ENCODE assay signal across 25 cellular contexts in genomic region chr9:14127656-14128055, GRCh38.
A peak's percentile ranks its signal among the peaks of the same experiment; 100 is the strongest.
DNase-seq lines count a peak whose midpoint lies in the region; ATAC-seq, FAIRE-seq and TF ChIP-seq lines count a peak whose summit lies in the region.
"Had no signal": no experiment of that assay in that cellular context is flagged by ENCODE, and none has a peak within 500 bp of the region (broad histone marks: within the 10 kb centered on the region; RNA-seq: fewer than 3 reads in every experiment).

No MANE protein-coding gene starts in this region.

- H3K9me1 ChIP-seq in endothelial cell of umbilical vein (replicated peaks; ENCODE audit: control insufficient read depth, extremely low read depth, insufficient read depth, low read length) = peaks cover 2% of the 10 kb centered on the region

- WGBS in SK-N-SH (ENCODE audit: low lambda C conversion rate) = 67% methylated on average over 1 of the region's 1 CpG

- POLR2A ChIA-PET in SK-N-SH (lab: Yijun Ruan, JAX) (no interaction called here), endothelial cell of umbilical vein (lab: Charles Lee) (interaction anchor here (0.6 kb wide), 1 partner anchor 697 kb away, joined by 10 read pairs; no protein-coding TSS in a partner anchor)

- H3K9me2 ChIP-seq in SK-N-SH (no peaks in the 10 kb centered on the region), GM23338 (ENCODE audit: insufficient read depth) (no peaks in the 10 kb centered on the region)

- intact Hi-C loops in endothelial cell of umbilical vein (cut with micrococcal nuclease) = no loop called here

- H3K4me3 ChIP-seq in SK-N-SH (ENCODE audit: low read depth in 2 of 2, low read length in 1 of 2) = no peak overlapping the region
- H3K4me3 ChIP-seq in endothelial cell of umbilical vein (replicated peaks in 1 of 3; ENCODE audit: insufficient read depth in 1 of 3, low read depth in 1 of 3, low read length in 3 of 3) = no peak overlapping the region
- no peak overlapping the region for H3K4me3 ChIP-seq in GM23338

- H3K4me1 ChIP-seq in SK-N-SH (ENCODE audit: control insufficient read depth in 1 of 2, insufficient read depth in 2 of 2, low read depth in 1 of 2, low read length in 1 of 2) = peaks cover 0 to 12% of the 10 kb centered on the region in 2 experiments; a peak in 2 of 4 replicates
- H3K4me1 ChIP-seq in endothelial cell of umbilical vein (ENCODE audit: control insufficient read depth, extremely low read depth, insufficient read depth, low read length) = no peaks in the 10 kb centered on the region
- no peaks in the 10 kb centered on the region for H3K4me1 ChIP-seq in GM23338 (ENCODE audit: insufficient read depth)

- BruUV-seq in endothelial cell of umbilical vein (replicated peaks; lab: Mats Ljungman, UMichigan) = no TSS peak

- H3K27ac ChIP-seq in SK-N-SH (ENCODE audit: low read depth in 2 of 2, low read length in 1 of 2) (peak overlapping the region in 1 of 2 experiments; percentile 32; a peak in 1 of 4 replicates), endothelial cell of umbilical vein (ENCODE audit: insufficient read depth, low read depth, low read length) (no peak overlapping the region), GM23338 (ENCODE audit: low read depth) (no peak overlapping the region)
- H3K27ac ChIP-seq: 22Rv1, RWPE1 had no signal

- dilution Hi-C loops in endothelial cell of umbilical vein (cut with MboI; ENCODE audit: extremely low pct_ligation_motif_present, low sequenced_read_pairs) = no loop called here

- no peak overlapping the region for H3K4me2 ChIP-seq in SK-N-SH
- H3K4me2 ChIP-seq in endothelial cell of umbilical vein (ENCODE audit: insufficient read depth, low read length) = no peak overlapping the region
- H3K4me2 ChIP-seq in GM23338 = no peak overlapping the region

- TF ChIP-seq EP300 in SK-N-SH (IDR thresholded peaks at IDR 0.05; ENCODE audit: borderline replicate concordance in 1 of 2, low read depth in 1 of 2, low read length in 1 of 2) = no peak

- H3K4me3 Mint-ChIP-seq in GM23338 = no peak overlapping the region
- H3K4me3 Mint-ChIP-seq: CD8-positive, alpha-beta T cell; HFFc6 had no signal

- H3K27me3 ChIP-seq in SK-N-SH (ENCODE audit: insufficient read depth) (no peaks in the 10 kb centered on the region), endothelial cell of umbilical vein (ENCODE audit: control insufficient read depth in 2 of 2, insufficient read depth in 2 of 2, low read length in 2 of 2) (no peaks in the 10 kb centered on the region), GM23338 (ENCODE audit: insufficient read depth) (no peaks in the 10 kb centered on the region)

- H3K27ac Mint-ChIP-seq in GM23338 = no peak overlapping the region
- H3K27ac Mint-ChIP-seq: CD8-positive, alpha-beta T cell; HFFc6 had no signal

- H3K27me3 Mint-ChIP-seq in GM23338 (ENCODE audit: insufficient read depth, low read depth, poor library complexity) = no peaks in the 10 kb centered on the region

- no peak for DNase-seq in SK-N-SH
- no peak for DNase-seq in endothelial cell of umbilical vein (ENCODE audit: low read depth, low spot score)
- DNase-seq in foreskin melanocyte = peak; percentile 32
- DNase-seq in stromal cell of bone marrow (ENCODE audit: low read depth) = peak; percentile 10
- DNase-seq in GM12891 (ENCODE audit: insufficient read length, low spot score) = no peak
- no peak for DNase-seq in GM23338 (ENCODE audit: low spot score)
- DNase-seq: C1 segment of cervical spinal cord; Calu3; CD8-positive, alpha-beta T cell; DMS153; HFFc6; NCI-H1092; NCI-H1436 treated with DMSO at 0.1 percent for 48 hours; NCI-H2029; NCI-H226; NCI-H510A treated with DMSO at 0.1 percent for 48 hours; NCI-H774; NK-92 treated with Interleukin-12 subunit alpha and Interleukin-12 subunit beta, amount 100 ng/mL, for 24 hours; SIG-M5 had no signal

- ATAC-seq in SK-N-SH treated with all-trans-retinoic acid at 6 μM for 48 hours = no peak
- no peak for ATAC-seq in GM18907 (IDR thresholded peaks at IDR 0.05; ENCODE audit: unreplicated experiment)
- ATAC-seq in GM23338 = no peak
- ATAC-seq: CD8-positive, alpha-beta T cell had no signal

- TF ChIP-seq CTCF in SK-N-SH (IDR thresholded peaks at IDR 0.05) (no peak), endothelial cell of umbilical vein (IDR thresholded peaks at IDR 0.05; ENCODE audit: extremely low read depth in 1 of 2, insufficient read depth in 1 of 2, low read depth in 1 of 2, low read length in 2 of 2) (no peak), GM23338 (conservative IDR thresholded peaks at IDR 0.05; ENCODE audit: low read depth in 2 of 2) (no peak)

- no peak overlapping the region for H2AFZ ChIP-seq in SK-N-SH (ENCODE audit: low read depth)
- H2AFZ ChIP-seq in endothelial cell of umbilical vein (ENCODE audit: low read depth, low read length) = no peak overlapping the region
- H2AFZ ChIP-seq in GM23338 = no peak overlapping the region

- FAIRE-seq in endothelial cell of umbilical vein (lab: Jason Lieb, UNC) = no peak
- FAIRE-seq in GM12891 (lab: Jason Lieb, UNC) = no peak
- FAIRE-seq: G401.6, H54 had no signal

- H3K36me3 ChIP-seq in SK-N-SH (replicated peaks in 1 of 2; ENCODE audit: control insufficient read depth in 1 of 2, insufficient read depth in 2 of 2, low read length in 1 of 2) (peaks cover 28 to 32% of the 10 kb centered on the region in 2 experiments), endothelial cell of umbilical vein (ENCODE audit: control insufficient read depth in 2 of 2, extremely low read depth in 1 of 2, insufficient read depth in 2 of 2, low read length in 2 of 2) (peaks cover 11 to 15% of the 10 kb centered on the region in 2 experiments), GM23338 (ENCODE audit: insufficient read depth) (no peaks in the 10 kb centered on the region)

- H4K20me1 ChIP-seq in SK-N-SH (ENCODE audit: insufficient read depth) (no peaks in the 10 kb centered on the region), endothelial cell of umbilical vein (replicated peaks; ENCODE audit: control insufficient read depth, extremely low read depth, insufficient read depth, low read length) (no peaks in the 10 kb centered on the region), GM23338 (replicated peaks; ENCODE audit: insufficient read depth) (no peaks in the 10 kb centered on the region)

- H3F3A ChIP-seq in SK-N-SH (replicated peaks; ENCODE audit: insufficient read depth) (peaks cover 14% of the 10 kb centered on the region), GM23338 (replicated peaks; ENCODE audit: low read depth) (no peaks in the 10 kb centered on the region)

- peaks cover 4% of the 10 kb centered on the region; the same call in 1 of the 3 replicates for H3K36me3 Mint-ChIP-seq in GM23338 (ENCODE audit: low read depth)
- H3K36me3 Mint-ChIP-seq: CD8-positive, alpha-beta T cell had no signal

- TF ChIP-seq RAD21 in SK-N-SH (IDR thresholded peaks at IDR 0.05; ENCODE audit: low read length) = no peak

- H3K9ac ChIP-seq in SK-N-SH (no peak overlapping the region), endothelial cell of umbilical vein (replicated peaks; ENCODE audit: extremely low read depth, insufficient read depth, low read length) (no peak overlapping the region)

- H3K4me1 Mint-ChIP-seq in GM23338 = no peaks in the 10 kb centered on the region

- CTCF ChIA-PET in SK-N-SH (lab: Yijun Ruan, JAX) = interaction anchor here (0.6 to 1.1 kb wide), 2 partner anchors 10 to 1121 kb away, joined by 3 read pairs; no protein-coding TSS in a partner anchor
- CTCF ChIA-PET in endothelial cell of umbilical vein (lab: Charles Lee) = interaction anchor here (1.3 to 1.6 kb wide), 2 partner anchors 14 to 16 kb away, joined by 3 to 6 read pairs; no protein-coding TSS in a partner anchor

- no peaks in the 10 kb centered on the region for H3K9me3 Mint-ChIP-seq in GM23338
- H3K9me3 Mint-ChIP-seq: HFFc6 had no signal

- no peaks in the 10 kb centered on the region for H3K9me3 ChIP-seq in SK-N-SH
- no peaks in the 10 kb centered on the region for H3K9me3 ChIP-seq in endothelial cell of umbilical vein (replicated peaks; ENCODE audit: control insufficient read depth, insufficient read depth, low read length)

- TF ChIP-seq POLR2A in endothelial cell of umbilical vein (IDR thresholded peaks at IDR 0.05; ENCODE audit: low read depth, low read length) (no peak), GM12891 (IDR thresholded peaks at IDR 0.05; ENCODE audit: low read depth, low read length) (no peak)

- no peaks in the 10 kb centered on the region for H3K79me2 ChIP-seq in SK-N-SH (ENCODE audit: insufficient read depth)
- no peaks in the 10 kb centered on the region for H3K79me2 ChIP-seq in endothelial cell of umbilical vein (ENCODE audit: control insufficient read depth, insufficient read depth, low read length)
- no peaks in the 10 kb centered on the region for H3K79me2 ChIP-seq in GM23338 (replicated peaks; ENCODE audit: insufficient read depth)

TF ChIP-seq in SK-N-SH, 30 proteins besides CTCF, POLR2A, EP300 and RAD21 (continues in another document):
- no peak for TF ChIP-seq EZH2phosphoT487 (IDR thresholded peaks at IDR 0.05; ENCODE audit: borderline replicate concordance, low read depth)
- no peak for TF ChIP-seq MEF2A (IDR thresholded peaks at IDR 0.05; ENCODE audit: borderline replicate concordance, low read depth)
- no peak for TF ChIP-seq TCF12 (IDR thresholded peaks at IDR 0.05)

TF ChIP-seq in SK-N-SH treated with all-trans-retinoic acid at 6 μM for 48 hours, 23 proteins besides CTCF, POLR2A, EP300 and RAD21 (continues in another document):
- TF ChIP-seq ZNF70 (CRISPR knock-in tag; IDR thresholded peaks at IDR 0.05) (no peak), ZNF565 (CRISPR knock-in tag; conservative IDR thresholded peaks at IDR 0.05; ENCODE audit: low read depth) (no peak), TCF4 (CRISPR knock-in tag; IDR thresholded peaks at IDR 0.05; ENCODE audit: borderline replicate concordance) (no peak), BACH2 (CRISPR knock-in tag; IDR thresholded peaks at IDR 0.05; ENCODE audit: borderline replicate concordance) (no peak)

TF ChIP-seq in endothelial cell of umbilical vein, 7 proteins besides CTCF, POLR2A, EP300 and RAD21 (continues in another document):
- TF ChIP-seq MYC (IDR thresholded peaks at IDR 0.05; ENCODE audit: low read depth, low read length) (no peak), GATA2 (IDR thresholded peaks at IDR 0.05; ENCODE audit: insufficient read depth, insufficient read length, low read depth, low read length) (no peak), EZH2 (IDR thresholded peaks at IDR 0.05; ENCODE audit: borderline replicate concordance, low read depth, low read length, severe bottlenecking) (no peak)

TF ChIP-seq in GM12891, 5 proteins besides CTCF, POLR2A, EP300 and RAD21 (continues in another document):
- TF ChIP-seq TAF1 (IDR thresholded peaks at IDR 0.05; ENCODE audit: low read depth, low read length) = no peak
- no peak for TF ChIP-seq POU2F2 (IDR thresholded peaks at IDR 0.05; ENCODE audit: low read depth, low read length)
- TF ChIP-seq SPI1 (IDR thresholded peaks at IDR 0.05; ENCODE audit: low read depth, low read length) = no peak
- no peak for TF ChIP-seq POLR2AphosphoS5 (IDR thresholded peaks at IDR 0.05; ENCODE audit: low read depth, low read length)

TF ChIP-seq in GM23338, 12 proteins besides CTCF, POLR2A, EP300 and RAD21 (continues in another document):
- TF ChIP-seq ZNF331 (CRISPR knock-in tag; IDR thresholded peaks at IDR 0.05; ENCODE audit: low read depth) = no peak

Comparison
In these comparisons a context has a peak if more than half of its experiments do, and no peak if none do; other contexts are left out.
1. DNase-seq: peak in foreskin melanocyte (single experiment) and stromal cell of bone marrow (single experiment); none in SK-N-SH (single experiment), endothelial cell of umbilical vein (single experiment), GM12891 (single experiment) and GM23338 (single experiment).